18 cellular contexts compared by ENCODE assay signal in genomic region chr17:2279707-2280106, GRCh38. TPM values are rescaled to one million over a fixed set of nuclear protein-coding genes. Genes with fewer than 3 reads are reported as not detected.
A peak's percentile ranks its signal among the peaks of the same experiment; 100 is the strongest.
DNase-seq lines count a peak whose midpoint lies in the region; ATAC-seq lines count a peak whose summit lies in the region.
"Had no signal": no experiment of that assay in that cellular context is flagged by ENCODE, and none has a peak within 500 bp of the region (broad histone marks: within the 10 kb centered on the region; RNA-seq: fewer than 3 reads in every experiment).

No MANE protein-coding gene starts in this region.

- peaks cover 11 to 36% (median 15%) of the 10 kb centered on the region in 3 experiments for H3K36me3 ChIP-seq in naive thymus-derived CD4-positive, alpha-beta T cell (ENCODE audit: control insufficient read depth in 2 of 3, insufficient read depth in 3 of 3, low read length in 3 of 3)

- peaks cover 62% of the 10 kb centered on the region for H3K36me3 Mint-ChIP-seq in T-helper 2 cell treated with Interferon-gamma antibody and Interleukin-4, amounts not matched to agents 5 μg/mL and 100 μg/mL, for 36 hours (ENCODE audit: low read depth)
- H3K36me3 Mint-ChIP-seq in activated naive CD4-positive, alpha-beta T cell treated with anti-CD3 and anti-CD28 coated beads, Interleukin-2, amount 50 U/mL, for 24 hours = peaks cover 24% of the 10 kb centered on the region
- peaks cover 65% of the 10 kb centered on the region for H3K36me3 Mint-ChIP-seq in activated T-helper 2 cell treated with anti-CD3 and anti-CD28 coated beads, Interferon-gamma antibody, Interleukin-2, Interleukin-4, amounts not matched to agents 10 μg/mL and 5 μg/mL and 100 μg/mL, durations not matched to agents 14 hours and 24 hours and 36 hours (ENCODE audit: low read depth)
- H3K36me3 Mint-ChIP-seq in naive thymus-derived CD4-positive, alpha-beta T cell = peaks cover 8 to 60% (median 36%) of the 10 kb centered on the region in 5 donors

- H3K4me1 ChIP-seq in naive thymus-derived CD4-positive, alpha-beta T cell (ENCODE audit: control insufficient read depth in 2 of 2, insufficient read depth in 2 of 2, low read length in 2 of 2) = peaks cover 10 to 39% of the 10 kb centered on the region in 2 donors
- H3K4me1 ChIP-seq: HAP-1 had no signal

- H3K27ac Mint-ChIP-seq in T-helper 2 cell treated with Interferon-gamma antibody and Interleukin-4, amounts not matched to agents 5 μg/mL and 100 μg/mL, for 36 hours = peak overlapping the region; percentile 81
- peak overlapping the region; percentile 79 for H3K27ac Mint-ChIP-seq in activated naive CD4-positive, alpha-beta T cell treated with anti-CD3 and anti-CD28 coated beads, Interleukin-2, amount 50 U/mL, for 24 hours
- peak overlapping the region; percentile 50 for H3K27ac Mint-ChIP-seq in activated T-helper 2 cell treated with anti-CD3 and anti-CD28 coated beads, Interferon-gamma antibody, Interleukin-2, Interleukin-4, amounts not matched to agents 10 μg/mL and 5 μg/mL and 100 μg/mL, durations not matched to agents 14 hours and 24 hours and 36 hours
- H3K27ac Mint-ChIP-seq in naive thymus-derived CD4-positive, alpha-beta T cell = peak overlapping the region; percentile 11 to 88 (median 61)

- no peaks in the 10 kb centered on the region for H3K9me3 Mint-ChIP-seq in T-helper 2 cell treated with Interferon-gamma antibody and Interleukin-4, amounts not matched to agents 5 μg/mL and 100 μg/mL, for 36 hours
- no peaks in the 10 kb centered on the region for H3K9me3 Mint-ChIP-seq in activated naive CD4-positive, alpha-beta T cell treated with anti-CD3 and anti-CD28 coated beads, Interleukin-2, amount 50 U/mL, for 24 hours
- H3K9me3 Mint-ChIP-seq in activated T-helper 2 cell treated with anti-CD3 and anti-CD28 coated beads, Interferon-gamma antibody, Interleukin-2, Interleukin-4, amounts not matched to agents 10 μg/mL and 5 μg/mL and 100 μg/mL, durations not matched to agents 14 hours and 24 hours and 36 hours = no peaks in the 10 kb centered on the region
- peaks cover 0 to 3% (median 0%) of the 10 kb centered on the region in 11 donors for H3K9me3 Mint-ChIP-seq in naive thymus-derived CD4-positive, alpha-beta T cell
- H3K9me3 Mint-ChIP-seq: CD8-positive, alpha-beta memory T cell had no signal

- peaks cover 65% of the 10 kb centered on the region for H3K4me1 Mint-ChIP-seq in T-helper 2 cell treated with Interferon-gamma antibody and Interleukin-4, amounts not matched to agents 5 μg/mL and 100 μg/mL, for 36 hours (ENCODE audit: low read depth)
- peaks cover 57% of the 10 kb centered on the region for H3K4me1 Mint-ChIP-seq in activated naive CD4-positive, alpha-beta T cell treated with anti-CD3 and anti-CD28 coated beads, Interleukin-2, amount 50 U/mL, for 24 hours
- H3K4me1 Mint-ChIP-seq in activated T-helper 2 cell treated with anti-CD3 and anti-CD28 coated beads, Interferon-gamma antibody, Interleukin-2, Interleukin-4, amounts not matched to agents 10 μg/mL and 5 μg/mL and 100 μg/mL, durations not matched to agents 14 hours and 24 hours and 36 hours (ENCODE audit: low read depth) = peaks cover 62% of the 10 kb centered on the region
- peaks cover 37 to 74% (median 58%) of the 10 kb centered on the region in 7 donors for H3K4me1 Mint-ChIP-seq in naive thymus-derived CD4-positive, alpha-beta T cell

- no peaks in the 10 kb centered on the region for H3K27me3 Mint-ChIP-seq in T-helper 2 cell treated with Interferon-gamma antibody and Interleukin-4, amounts not matched to agents 5 μg/mL and 100 μg/mL, for 36 hours (ENCODE audit: low read depth)
- no peaks in the 10 kb centered on the region for H3K27me3 Mint-ChIP-seq in activated naive CD4-positive, alpha-beta T cell treated with anti-CD3 and anti-CD28 coated beads, Interleukin-2, amount 50 U/mL, for 24 hours
- H3K27me3 Mint-ChIP-seq in activated T-helper 2 cell treated with anti-CD3 and anti-CD28 coated beads, Interferon-gamma antibody, Interleukin-2, Interleukin-4, amounts not matched to agents 10 μg/mL and 5 μg/mL and 100 μg/mL, durations not matched to agents 14 hours and 24 hours and 36 hours (ENCODE audit: low read depth) = no peaks in the 10 kb centered on the region
- no peaks in the 10 kb centered on the region for H3K27me3 Mint-ChIP-seq in naive thymus-derived CD4-positive, alpha-beta T cell
- H3K27me3 Mint-ChIP-seq: CD8-positive, alpha-beta memory T cell had no signal

- no peak overlapping the region for H3K4me3 ChIP-seq in naive thymus-derived CD4-positive, alpha-beta T cell (ENCODE audit: low read length)
- H3K4me3 ChIP-seq: HAP-1 had no signal

- intact Hi-C loops in activated T-helper 2 cell treated with anti-CD3 and anti-CD28 coated beads, Interferon-gamma antibody, Interleukin-2, Interleukin-4, amounts not matched to agents 10 μg/mL and 5 μg/mL and 100 μg/mL, durations not matched to agents 14 hours and 24 hours and 36 hours (cut with micrococcal nuclease) = no loop called here
- intact Hi-C loops in naive thymus-derived CD4-positive, alpha-beta T cell (cut with micrococcal nuclease) = loop anchor here in 1 of 2 donors (1.0 kb wide), 1 partner anchor 7 kb away; no protein-coding TSS in a partner anchor

- no peaks in the 10 kb centered on the region for H3K9me3 ChIP-seq in naive thymus-derived CD4-positive, alpha-beta T cell (ENCODE audit: control insufficient read depth in 2 of 3, low read length in 3 of 3)
- H3K9me3 ChIP-seq: HAP-1 had no signal

- H3K27ac ChIP-seq in naive thymus-derived CD4-positive, alpha-beta T cell (ENCODE audit: low read depth, low read length) = no peak overlapping the region

- CTCF ChIA-PET in naive thymus-derived CD4-positive, alpha-beta T cell (lab: Charles Lee) = interaction anchor here (0.7 to 6.4 kb wide), 10 partner anchors 8 to 565 kb away, joined by 3 to 90 read pairs (median 8); partner anchors contain the start of gene HIC1

- no peak for ATAC-seq in naive thymus-derived CD4-positive, alpha-beta T cell
- no peak for ATAC-seq in HG03159 (IDR thresholded peaks at IDR 0.05; ENCODE audit: unreplicated experiment)
- no peak for ATAC-seq in HG02938 (IDR thresholded peaks at IDR 0.05; ENCODE audit: unreplicated experiment)
- ATAC-seq: Panc1 had no signal

- DNase-seq in T-helper 2 cell treated with Interferon-gamma antibody and Interleukin-4, amounts not matched to agents 5 μg/mL and 100 μg/mL, for 36 hours (ENCODE audit: low spot score) = no peak
- DNase-seq in T-helper 2 cell = no peak
- no peak for DNase-seq in activated naive CD4-positive, alpha-beta T cell treated with anti-CD3 and anti-CD28 coated beads, Interleukin-2, amount 50 U/mL, for 16 hours
- no peak for DNase-seq in activated T-helper 2 cell treated with anti-CD3 and anti-CD28 coated beads, Interferon-gamma antibody, Interleukin-2, Interleukin-4, amounts not matched to agents 10 μg/mL and 5 μg/mL and 100 μg/mL, durations not matched to agents 14 hours and 24 hours and 36 hours (ENCODE audit: low spot score)
- DNase-seq in naive thymus-derived CD4-positive, alpha-beta T cell = no peak
- DNase-seq: 8988T; CD8-positive, alpha-beta memory T cell; DMS79; MM.1S; NCI-H1092 treated with DMSO at 0.1 percent for 48 hours; NCI-H1694; NCI-H2227 treated with DMSO at 0.1 percent for 48 hours; NCI-H524 had no signal

- POLR2A ChIA-PET in naive thymus-derived CD4-positive, alpha-beta T cell (lab: Charles Lee) = interaction anchor here (0.6 to 4.9 kb wide), 7 partner anchors 10 to 459 kb away, joined by 3 to 30 read pairs (median 14); partner anchors contain the start of gene HIC1

- H3K4me3 Mint-ChIP-seq in T-helper 2 cell treated with Interferon-gamma antibody and Interleukin-4, amounts not matched to agents 5 μg/mL and 100 μg/mL, for 36 hours = peak overlapping the region; percentile 61
- no peak overlapping the region for H3K4me3 Mint-ChIP-seq in activated naive CD4-positive, alpha-beta T cell treated with anti-CD3 and anti-CD28 coated beads, Interleukin-2, amount 50 U/mL, for 24 hours
- H3K4me3 Mint-ChIP-seq in activated T-helper 2 cell treated with anti-CD3 and anti-CD28 coated beads, Interferon-gamma antibody, Interleukin-2, Interleukin-4, amounts not matched to agents 10 μg/mL and 5 μg/mL and 100 μg/mL, durations not matched to agents 14 hours and 24 hours and 36 hours (ENCODE audit: low read depth) = peak overlapping the region; percentile 22
- H3K4me3 Mint-ChIP-seq in naive thymus-derived CD4-positive, alpha-beta T cell = peak overlapping the region in 7 of 10 donors; percentile 3 to 66 (median 35)
- H3K4me3 Mint-ChIP-seq: CD8-positive, alpha-beta memory T cell had no signal

- H3K27me3 ChIP-seq in naive thymus-derived CD4-positive, alpha-beta T cell (ENCODE audit: control insufficient read depth in 2 of 2, insufficient read depth in 2 of 2, low read length in 2 of 2) = no peaks in the 10 kb centered on the region

RNA-seq across cellular contexts. Expression of gene SMG6, which starts 23.9 kb away (rescaled TPM):
- total RNA-seq in activated T-helper 2 cell treated with anti-CD3 and anti-CD28 coated beads, Interferon-gamma antibody, Interleukin-2, Interleukin-4, amounts not matched to agents 10 μg/mL and 5 μg/mL and 100 μg/mL, durations not matched to agents 14 hours and 24 hours and 36 hours = 33.5 and 43.0 TPM in 2 replicates
- 10 to 100 TPM; 45.6 to 65.3 (median 55.8) TPM for total RNA-seq in naive thymus-derived CD4-positive, alpha-beta T cell
- 10 to 100 TPM in 1 of 2 donors, 1 to 10 TPM in 1; 8.6 to 14.0 TPM for polyA plus RNA-seq in naive thymus-derived CD4-positive, alpha-beta T cell

RNA-seq across cellular contexts. Expression of gene SRR, which starts 24.0 kb away (rescaled TPM):
- total RNA-seq in activated T-helper 2 cell treated with anti-CD3 and anti-CD28 coated beads, Interferon-gamma antibody, Interleukin-2, Interleukin-4, amounts not matched to agents 10 μg/mL and 5 μg/mL and 100 μg/mL, durations not matched to agents 14 hours and 24 hours and 36 hours = 17.3 and 18.4 TPM in 2 replicates
- total RNA-seq in naive thymus-derived CD4-positive, alpha-beta T cell = 10 to 100 TPM in 1 of 5 experiments, 1 to 10 TPM in 4; 3.1 to 16.0 (median 8.3) TPM
- 1 to 10 TPM; 5.2 to 9.6 TPM for polyA plus RNA-seq in naive thymus-derived CD4-positive, alpha-beta T cell

RNA-seq across cellular contexts. Expression of gene TSR1, which starts 56.5 kb away (rescaled TPM):
- total RNA-seq in activated T-helper 2 cell treated with anti-CD3 and anti-CD28 coated beads, Interferon-gamma antibody, Interleukin-2, Interleukin-4, amounts not matched to agents 10 μg/mL and 5 μg/mL and 100 μg/mL, durations not matched to agents 14 hours and 24 hours and 36 hours = 75.9 and 78.3 TPM in 2 replicates
- total RNA-seq in naive thymus-derived CD4-positive, alpha-beta T cell = 10 to 100 TPM; 22.9 to 42.8 (median 30.0) TPM
- 10 to 100 TPM; 13.1 to 21.6 TPM for polyA plus RNA-seq in naive thymus-derived CD4-positive, alpha-beta T cell

RNA-seq across cellular contexts. Expression of gene SGSM2, which starts 57.6 kb away (rescaled TPM):
- 50.6 and 55.4 TPM in 2 replicates for total RNA-seq in activated T-helper 2 cell treated with anti-CD3 and anti-CD28 coated beads, Interferon-gamma antibody, Interleukin-2, Interleukin-4, amounts not matched to agents 10 μg/mL and 5 μg/mL and 100 μg/mL, durations not matched to agents 14 hours and 24 hours and 36 hours
- total RNA-seq in naive thymus-derived CD4-positive, alpha-beta T cell = 100 to 1,000 TPM in 4 of 5 experiments, 10 to 100 TPM in 1; 70.8 to 151 (median 138) TPM
- polyA plus RNA-seq in naive thymus-derived CD4-positive, alpha-beta T cell = 10 to 100 TPM in 1 of 2 donors, 1 to 10 TPM in 1; 9.4 to 22.7 TPM
